Comparison of ENCODE assay signal across 8 cellular contexts in the genomic region with DNA sequence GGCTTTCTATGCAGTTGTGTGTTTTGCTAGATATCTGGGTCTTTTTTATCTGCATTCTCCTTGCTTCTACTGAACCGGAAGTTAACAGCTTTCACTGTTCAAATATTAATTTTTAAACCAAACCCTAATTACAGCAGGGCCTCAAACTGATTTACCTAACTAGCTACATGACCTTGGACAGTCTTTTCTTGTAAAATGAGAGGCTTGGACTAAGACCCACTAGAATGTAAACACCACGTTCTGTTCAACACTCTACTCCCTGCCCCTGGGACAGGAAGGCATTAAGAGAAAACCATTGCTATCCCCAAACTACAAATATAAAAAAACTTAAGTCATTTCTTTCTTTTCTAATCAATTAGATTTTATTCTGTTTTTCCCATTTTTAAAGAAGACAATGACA. TPM values are rescaled to one million over a fixed set of nuclear protein-coding genes. Genes with fewer than 3 reads are reported as not detected.
DNase-seq lines count a peak whose midpoint lies in the region; ATAC-seq and TF ChIP-seq lines count a peak whose summit lies in the region.

No MANE protein-coding gene starts in this region.

- no peak overlapping the region for H3K27ac Mint-ChIP-seq in activated CD4-positive, alpha-beta T cell treated with anti-CD3 and anti-CD28 coated beads, Interleukin-2, amount 10 ng/mL, durations not matched to agents 24 days and 14 days

- peaks cover 22% of the 10 kb centered on the region for H3K4me1 ChIP-seq in smooth muscle cell (ENCODE audit: low read depth)

- H3K9me3 Mint-ChIP-seq in activated CD4-positive, alpha-beta T cell treated with anti-CD3 and anti-CD28 coated beads, Interleukin-2, amount 10 ng/mL, durations not matched to agents 24 days and 14 days: no peaks in the 10 kb centered on the region

- TF ChIP-seq CTCF in NB4 (IDR thresholded peaks at IDR 0.05; ENCODE audit: low read depth, low read length) (no peak), smooth muscle cell (IDR thresholded peaks at IDR 0.05; ENCODE audit: borderline replicate concordance, insufficient read depth, poor library complexity, severe bottlenecking) (no peak)

- intact Hi-C loops in activated CD4-positive, alpha-beta T cell treated with anti-CD3 and anti-CD28 coated beads, Interleukin-2, amount 10 ng/mL, durations not matched to agents 24 days and 14 days (cut with micrococcal nuclease): loop anchor here (5.0 kb wide), 2 partner anchors 44 to 59 kb away; no protein-coding TSS in a partner anchor

- peaks cover 22% of the 10 kb centered on the region for H3K36me3 Mint-ChIP-seq in activated CD4-positive, alpha-beta T cell treated with anti-CD3 and anti-CD28 coated beads, Interleukin-2, amount 10 ng/mL, durations not matched to agents 24 days and 14 days (ENCODE audit: low read depth)

- peaks cover 70% of the 10 kb centered on the region for H3K79me2 ChIP-seq in smooth muscle cell (ENCODE audit: low read depth)

- H3K4me2 ChIP-seq in smooth muscle cell: no peak overlapping the region

- H3K27ac ChIP-seq in smooth muscle cell (ENCODE audit: low read depth): no peak overlapping the region

- no peaks in the 10 kb centered on the region for H3K9me3 ChIP-seq in smooth muscle cell (replicated peaks; ENCODE audit: low read depth)

- TF ChIP-seq POLR2A in NB4 (IDR thresholded peaks at IDR 0.05; ENCODE audit: extremely low read depth, insufficient read length) (no peak), erythroblast (IDR thresholded peaks at IDR 0.05; ENCODE audit: low read length) (no peak)

- peak overlapping the region; percentile 81 for H3K4me3 ChIP-seq in NB4 (ENCODE audit: low read depth, low read length)
- H3K4me3 ChIP-seq in smooth muscle cell: peak overlapping the region; percentile 11

- no peak overlapping the region for H3K9ac ChIP-seq in smooth muscle cell (ENCODE audit: low read depth)

- H3K27me3 ChIP-seq in smooth muscle cell (ENCODE audit: low read depth): no peaks in the 10 kb centered on the region

- 60% methylated on average over 2 of the region's 2 CpGs for WGBS in smooth muscle cell (ENCODE audit: low lambda C conversion rate)

- H3K36me3 ChIP-seq in smooth muscle cell (ENCODE audit: low read depth): no peaks in the 10 kb centered on the region

- H2AFZ ChIP-seq in smooth muscle cell (ENCODE audit: low read depth): no peak overlapping the region

- H3K4me1 Mint-ChIP-seq in activated CD4-positive, alpha-beta T cell treated with anti-CD3 and anti-CD28 coated beads, Interleukin-2, amount 10 ng/mL, durations not matched to agents 24 days and 14 days: peaks cover 58% of the 10 kb centered on the region

- H4K20me1 ChIP-seq in smooth muscle cell (ENCODE audit: low read depth): peaks cover 69% of the 10 kb centered on the region

- DNase-seq in activated CD4-positive, alpha-beta T cell treated with anti-CD3 and anti-CD28 coated beads, Interleukin-2, amount 10 ng/mL, durations not matched to agents 24 days and 14 days: no peak
- DNase-seq in activated CD4-positive, alpha-beta T cell treated with anti-CD3 and anti-CD28 coated beads for 4 hours: no peak
- DNase-seq in NB4 (ENCODE audit: low read depth) (no peak), erythroblast (lab: John Stamatoyannopoulos, UW) (peak; percentile 45 to 69), smooth muscle cell (lab: John Stamatoyannopoulos, UW; ENCODE audit: unreplicated experiment) (no peak), NCI-H748 treated with DMSO at 0.1 percent for 48 hours (lab: John Stamatoyannopoulos, UW) (no peak), DMS153 treated with DMSO at 0.1 percent for 48 hours (lab: John Stamatoyannopoulos, UW; ENCODE audit: unreplicated experiment) (no peak)

- no peaks in the 10 kb centered on the region for H3K27me3 Mint-ChIP-seq in activated CD4-positive, alpha-beta T cell treated with anti-CD3 and anti-CD28 coated beads, Interleukin-2, amount 10 ng/mL, durations not matched to agents 24 days and 14 days

- no peak for ATAC-seq in GM21526 (IDR thresholded peaks at IDR 0.05; ENCODE audit: low FRiP score, unreplicated experiment)

- H3K4me3 Mint-ChIP-seq in activated CD4-positive, alpha-beta T cell treated with anti-CD3 and anti-CD28 coated beads, Interleukin-2, amount 10 ng/mL, durations not matched to agents 24 days and 14 days: peak overlapping the region; percentile 44

- H3F3A ChIP-seq in smooth muscle cell (ENCODE audit: low read depth): no peaks in the 10 kb centered on the region

RNA-seq across cellular contexts. Expression of gene USP24, which starts 3.7 kb away (rescaled TPM):
- total RNA-seq in activated CD4-positive, alpha-beta T cell treated with anti-CD3 and anti-CD28 coated beads, Interleukin-2, amount 10 ng/mL, durations not matched to agents 24 days and 14 days: 48.4 and 49.5 TPM in 2 replicates
- total RNA-seq in smooth muscle cell: 24.2 and 25.9 TPM in 2 replicates
- polyA plus RNA-seq in smooth muscle cell: 3.6 and 5.7 TPM in 2 replicates

Comparison
In these comparisons a context has a peak if more than half of its experiments do, and no peak if none do; other contexts are left out.
1. DNase-seq: peak in erythroblast (2 of 2); none in activated CD4-positive, alpha-beta T cell treated with anti-CD3 and anti-CD28 coated beads, Interleukin-2, amount 10 ng/mL, durations not matched to agents 24 days and 14 days (single experiment), activated CD4-positive, alpha-beta T cell treated with anti-CD3 and anti-CD28 coated beads for 4 hours (0 of 2), NB4 (single experiment), smooth muscle cell (single experiment), NCI-H748 treated with DMSO at 0.1 percent for 48 hours (single experiment) and DMS153 treated with DMSO at 0.1 percent for 48 hours (single experiment).